8 cellular contexts compared by ENCODE assay signal in the genomic region with DNA sequence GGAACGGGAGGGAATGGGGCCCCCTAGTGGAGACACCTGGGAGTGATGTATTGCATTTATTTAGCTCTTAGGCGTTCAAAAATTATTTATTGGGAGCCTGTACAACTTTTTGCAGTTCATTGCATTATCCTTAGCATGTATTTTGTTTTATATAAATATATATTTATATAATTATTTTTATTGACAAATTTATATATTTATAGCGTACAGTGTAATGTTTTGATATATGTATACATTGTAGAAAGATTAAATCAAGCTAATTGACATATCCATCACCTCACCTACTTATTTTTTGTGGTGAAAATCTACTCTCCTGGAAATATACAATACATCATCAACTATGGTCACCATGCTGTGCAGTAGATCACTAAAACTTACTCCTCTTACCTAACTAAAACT. TPM values are rescaled to one million over a fixed set of nuclear protein-coding genes. Genes with fewer than 3 reads are reported as not detected.
DNase-seq lines count a peak whose midpoint lies in the region; ATAC-seq and TF ChIP-seq lines count a peak whose summit lies in the region.

No MANE protein-coding gene starts in this region.

- peaks cover 33% of the 10 kb centered on the region for H3K4me1 Mint-ChIP-seq in activated naive CD4-positive, alpha-beta T cell treated with anti-CD3 and anti-CD28 coated beads, Interleukin-2, amount 10 ng/mL, durations not matched to agents 7 days and 5 days

- no peaks in the 10 kb centered on the region for H3K36me3 ChIP-seq in adrenal gland (replicated peaks in 1 of 2)
- H3K36me3 ChIP-seq in transverse colon, result peaks cover 0 to 10% (median 3%) of the 10 kb centered on the region in 4 donors

- no peak for TF ChIP-seq EP300 in transverse colon (IDR thresholded peaks at IDR 0.05; ENCODE audit: low read depth)

- H3K27ac Mint-ChIP-seq in activated naive CD4-positive, alpha-beta T cell treated with anti-CD3 and anti-CD28 coated beads, Interleukin-2, amount 10 ng/mL, durations not matched to agents 7 days and 5 days, result peak overlapping the region; percentile 98

- H3K4me3 ChIP-seq in adrenal gland (peak overlapping the region in 3 of 4 donors; percentile 83 to 92 (median 91)), lower leg skin (ENCODE audit: low read depth, poor library complexity, severe bottlenecking) (peak overlapping the region; percentile 60), transverse colon (peak overlapping the region in 3 of 4 donors; percentile 73 to 84 (median 78))

- peaks cover 7% of the 10 kb centered on the region for H3K36me3 Mint-ChIP-seq in activated naive CD4-positive, alpha-beta T cell treated with anti-CD3 and anti-CD28 coated beads, Interleukin-2, amount 10 ng/mL, durations not matched to agents 7 days and 5 days

- CTCF ChIA-PET in activated naive CD4-positive, alpha-beta T cell treated with anti-CD3 and anti-CD28 coated beads, Interleukin-2, amount 10 ng/mL, durations not matched to agents 7 days and 5 days (lab: Charles Lee), result interaction anchor here (0.6 to 3.0 kb wide), 36 partner anchors 9 to 493 kb away, joined by 3 to 22 read pairs (median 4); partner anchors contain the start of gene TBC1D7

- H3K9me3 Mint-ChIP-seq in activated naive CD4-positive, alpha-beta T cell treated with anti-CD3 and anti-CD28 coated beads, Interleukin-2, amount 10 ng/mL, durations not matched to agents 7 days and 5 days, result no peaks in the 10 kb centered on the region

- ATAC-seq in left colon, result no peak

- no peak for DNase-seq in activated naive CD4-positive, alpha-beta T cell treated with anti-CD3 and anti-CD28 coated beads, Interleukin-2, amount 10 ng/mL, durations not matched to agents 7 days and 5 days
- no peak for DNase-seq in activated naive CD4-positive, alpha-beta T cell treated with anti-CD3 and anti-CD28 coated beads, Interleukin-2, amount 50 U/mL, for 16 hours
- DNase-seq in adrenal gland, result no peak
- DNase-seq in lower leg skin (ENCODE audit: low spot score in 2 of 2), result no peak
- no peak for DNase-seq in transverse colon
- no peak for DNase-seq in NCI-H2029 (lab: John Stamatoyannopoulos, UW)
- DNase-seq in left colon, result no peak
- DNase-seq in NCI-H1092 treated with DMSO at 0.1 percent for 48 hours (lab: John Stamatoyannopoulos, UW), result no peak

- 26 to 29% (median 28%) methylated on average over 3 of the region's 3 CpGs for WGBS in adrenal gland, 4 donors
- whole genome bisulfite sequencing in lower leg skin, 2 donors, result 25 to 27% methylated on average over 3 of the region's 3 CpGs
- WGBS in transverse colon (ENCODE audit: low coverage in 1 of 2), 2 donors, result 23 to 26% methylated on average over 3 of the region's 3 CpGs

- intact Hi-C loops in adrenal gland (cut with DNase I), result no loop called here
- intact Hi-C loops in lower leg skin (cut with DNase I; ENCODE audit: low total_unique reads), result no loop called here
- intact Hi-C loops in transverse colon (cut with DNase I; ENCODE audit: low total_unique reads), result no loop called here
- intact Hi-C loops in left colon (cut with DNase I, micrococcal nuclease), result no loop called here

- peak overlapping the region; percentile 99 for H3K4me3 Mint-ChIP-seq in activated naive CD4-positive, alpha-beta T cell treated with anti-CD3 and anti-CD28 coated beads, Interleukin-2, amount 10 ng/mL, durations not matched to agents 7 days and 5 days

- TF ChIP-seq POLR2A in adrenal gland (IDR thresholded peaks at IDR 0.05) (no peak), lower leg skin (IDR thresholded peaks at IDR 0.05) (no peak), transverse colon (IDR thresholded peaks at IDR 0.05) (no peak)

- peaks cover 8% of the 10 kb centered on the region for H3K27me3 Mint-ChIP-seq in activated naive CD4-positive, alpha-beta T cell treated with anti-CD3 and anti-CD28 coated beads, Interleukin-2, amount 10 ng/mL, durations not matched to agents 7 days and 5 days

- H3K27ac ChIP-seq in adrenal gland (peak overlapping the region; percentile 80 to 96 (median 94)), transverse colon (peak overlapping the region; percentile 96 to 100 (median 98))

- TF ChIP-seq CTCF in adrenal gland (IDR thresholded peaks at IDR 0.05) (peak in 5 of 6 experiments; percentile 64 to 89 (median 76)), lower leg skin (IDR thresholded peaks at IDR 0.05) (peak in 1 of 3 donors; percentile 64), transverse colon (IDR thresholded peaks at IDR 0.05) (peak; percentile 80 to 95 (median 91))

- no peaks in the 10 kb centered on the region for H3K27me3 ChIP-seq in adrenal gland
- no peaks in the 10 kb centered on the region for H3K27me3 ChIP-seq in transverse colon

- no peaks in the 10 kb centered on the region for H3K9me3 ChIP-seq in adrenal gland (replicated peaks in 1 of 3)
- H3K9me3 ChIP-seq in transverse colon, result no peaks in the 10 kb centered on the region

- H3K4me1 ChIP-seq in adrenal gland (replicated peaks in 1 of 2) (peaks cover 0 to 6% of the 10 kb centered on the region in 2 donors), transverse colon (peaks cover 0 to 19% (median 7%) of the 10 kb centered on the region in 4 donors)

- in situ Hi-C loops in transverse colon (cut with MboI; ENCODE audit: low pct_ligation_motif_present in 1 of 4, low pct_unique_long_range_greater_than_20kb in 1 of 4, low sequenced_read_pairs in 3 of 4), result loop anchor here in 1 of 4 donors (25.0 kb wide), 1 partner anchor 388 kb away; no protein-coding TSS in a partner anchor

RNA-seq across cellular contexts. Expression of gene SIRT5, which starts 1.0 kb away (rescaled TPM):
- total RNA-seq in adrenal gland (10 to 100 TPM in 5 of 8 donors, 1 to 10 TPM in 3; 6.6 to 18.2 (median 11.3) TPM), lower leg skin (10 to 100 TPM in 1 of 4 donors, 1 to 10 TPM in 3; 5.5 to 12.7 (median 5.9) TPM), transverse colon (10 to 100 TPM; 10.1 to 21.0 (median 13.9) TPM), left colon (10 to 100 TPM; 13.0 to 16.5 TPM)
- 10 to 100 TPM in 1 of 3 donors, 1 to 10 TPM in 2; 7.1 to 11.6 (median 7.2) TPM for polyA plus RNA-seq in adrenal gland

RNA-seq across cellular contexts. Expression of gene NOL7, which starts 39.8 kb away (rescaled TPM):
- total RNA-seq in adrenal gland (100 to 1,000 TPM in 1 of 8 donors, 10 to 100 TPM in 7; 58.5 to 104 (median 69.7) TPM), lower leg skin (10 to 100 TPM; 54.7 to 77.2 (median 66.7) TPM), transverse colon (100 to 1,000 TPM in 1 of 4 donors, 10 to 100 TPM in 3; 44.1 to 159 (median 86.6) TPM), left colon (10 to 100 TPM; 49.5 to 55.6 TPM)
- 100 to 1,000 TPM in 1 of 3 donors, 10 to 100 TPM in 2; 42.4 to 111 (median 48.2) TPM for polyA plus RNA-seq in adrenal gland
